In the genomic region with DNA sequence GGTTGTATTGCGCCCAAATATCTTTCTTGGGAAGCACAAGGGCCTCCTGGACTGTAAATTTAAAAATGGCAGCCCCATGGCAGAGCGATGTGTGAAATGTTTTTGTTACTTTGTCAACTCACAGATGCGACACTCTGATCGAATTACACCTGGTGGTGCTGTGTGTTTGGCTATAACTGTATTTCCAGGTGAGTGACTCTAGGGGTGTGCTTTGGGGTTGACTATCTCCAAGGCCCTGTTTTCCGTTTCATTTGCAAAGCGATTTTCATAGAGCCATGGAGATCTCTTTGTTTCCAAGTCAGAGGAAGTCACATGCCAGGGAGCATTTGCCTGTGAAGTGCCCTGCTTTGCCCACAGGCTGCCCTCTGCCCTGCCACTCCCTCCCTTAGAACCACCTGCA, we compare ENCODE assay signal across 17 cellular contexts.
A peak's percentile ranks its signal among the peaks of the same experiment; 100 is the strongest.
DNase-seq lines count a peak whose midpoint lies in the region; ATAC-seq, FAIRE-seq and TF ChIP-seq lines count a peak whose summit lies in the region.
"Had no signal": no experiment of that assay in that cellular context is flagged by ENCODE, and none has a peak within 500 bp of the region (broad histone marks: within the 10 kb centered on the region; RNA-seq: fewer than 3 reads in every experiment).

No MANE protein-coding gene starts in this region.

- no peak overlapping the region for H4K8ac ChIP-seq in IMR-90 (ENCODE audit: low read depth in 2 of 2, low read length in 2 of 2)

- no peaks in the 10 kb centered on the region for H3K79me2 ChIP-seq in GM23338 (replicated peaks; ENCODE audit: insufficient read depth)

- no peak overlapping the region for H2BK15ac ChIP-seq in IMR-90 (ENCODE audit: low read depth, low read length)

- in situ Hi-C loops in IMR-90 (cut with MboI; ENCODE audit: low sequenced_read_pairs) = loop anchor here (10.0 to 25.0 kb wide), 2 partner anchors 944 to 1231 kb away; no protein-coding TSS in a partner anchor

- peaks cover 6% of the 10 kb centered on the region; the same call in 1 of the 2 replicates for H3K4me1 ChIP-seq in GM23338 (ENCODE audit: insufficient read depth)
- no peaks in the 10 kb centered on the region for H3K4me1 ChIP-seq in IMR-90 (ENCODE audit: control insufficient read depth, insufficient read depth, low read length)
- peaks cover 2 to 11% of the 10 kb centered on the region in 2 donors for H3K4me1 ChIP-seq in kidney (ENCODE audit: control insufficient read depth in 1 of 2, insufficient read depth in 1 of 2, low read depth in 1 of 2, low read length in 2 of 2)
- H3K4me1 ChIP-seq in prostate gland (replicated peaks) = peaks cover 4% of the 10 kb centered on the region

- H3K9me1 ChIP-seq in IMR-90 (ENCODE audit: insufficient read depth, low read length) = no peaks in the 10 kb centered on the region

- intact Hi-C loops in IMR-90 (cut with micrococcal nuclease) (no loop called here), kidney (cut with DNase I) (no loop called here), prostate gland (cut with DNase I) (no loop called here)

- H3K9me2 ChIP-seq in GM23338 (ENCODE audit: insufficient read depth) = no peaks in the 10 kb centered on the region

- dilution Hi-C loops in IMR-90 (cut with HindIII; ENCODE audit: low sequenced_read_pairs, unreplicated experiment) = no loop called here

- POLR2A ChIA-PET in IMR-90 (lab: Charles Lee; ENCODE audit: unreplicated experiment) = no interaction called here
- POLR2A ChIA-PET in WTC11 (lab: Charles Lee) = no interaction called here

- H3K9me3 Mint-ChIP-seq in GM23338 (no peaks in the 10 kb centered on the region), WTC11 (no peaks in the 10 kb centered on the region)
- H3K9me3 Mint-ChIP-seq: CD4-positive, CD25-positive, alpha-beta regulatory T cell; HFFc6 had no signal

- TF ChIP-seq POLR2A in IMR-90 (IDR thresholded peaks at IDR 0.05; ENCODE audit: low read depth, low read length) (no peak), prostate gland (IDR thresholded peaks at IDR 0.05) (no peak)

- FAIRE-seq in kidney (lab: Jason Lieb, UNC) = no peak
- FAIRE-seq: GM18507 had no signal

- ATAC-seq in GM23338 = peak; percentile 46
- ATAC-seq in IMR-90 (ENCODE audit: low read depth) = no peak
- peak; percentile 41 for ATAC-seq in WTC11
- no peak for ATAC-seq in HG03378 (IDR thresholded peaks at IDR 0.05; ENCODE audit: unreplicated experiment)

- no peaks in the 10 kb centered on the region for H3K27me3 ChIP-seq in GM23338 (ENCODE audit: insufficient read depth)
- peaks cover 58% of the 10 kb centered on the region for H3K27me3 ChIP-seq in IMR-90 (ENCODE audit: control insufficient read depth, insufficient read depth, low read length)
- no peaks in the 10 kb centered on the region for H3K27me3 ChIP-seq in prostate gland (replicated peaks; ENCODE audit: insufficient read depth)

- TF ChIP-seq RAD21 in IMR-90 (IDR thresholded peaks at IDR 0.05; ENCODE audit: low read length) = no peak

- no peak overlapping the region for H4K91ac ChIP-seq in IMR-90 (ENCODE audit: insufficient read depth, low read depth, low read length)

- H3K56ac ChIP-seq in IMR-90 (ENCODE audit: extremely low read depth, insufficient read depth, low read length) = no peak overlapping the region

- H3K27ac ChIP-seq in GM23338 (ENCODE audit: low read depth) (no peak overlapping the region), IMR-90 (ENCODE audit: insufficient read depth, low read length) (no peak overlapping the region), kidney (ENCODE audit: low read depth in 2 of 2, low read length in 2 of 2) (no peak overlapping the region), substantia nigra (ENCODE audit: low read depth, low read length, poor library complexity, severe bottlenecking) (no peak overlapping the region), prostate gland (no peak overlapping the region)
- H3K27ac ChIP-seq: BLaER1 treated with 17β-estradiol and CSF1 and Interleukin-3, amounts not matched to agents 10 nM and 100 nM; GM23248 had no signal

- H2BK5ac ChIP-seq in IMR-90 (ENCODE audit: low read depth, low read length, poor library complexity, severe bottlenecking) = no peak overlapping the region

- H3K4me2 ChIP-seq in GM23338 (no peak overlapping the region), IMR-90 (ENCODE audit: low read depth, low read length) (no peak overlapping the region)
- H3K4me2 ChIP-seq: BLaER1 treated with 17β-estradiol and CSF1 and Interleukin-3, amounts not matched to agents 10 nM and 100 nM had no signal

- peak overlapping the region; percentile 16; the same call in 1 of the 2 replicates for H2AFZ ChIP-seq in GM23338
- no peak overlapping the region for H2AFZ ChIP-seq in IMR-90 (replicated peaks; ENCODE audit: low read length, poor library complexity)
- H2AFZ ChIP-seq: GM23248 had no signal

- no peak overlapping the region for H2BK20ac ChIP-seq in IMR-90 (ENCODE audit: low read depth, low read length)

- DNase-seq in GM23338 (ENCODE audit: low spot score) (peak; percentile 39), IMR-90 (no peak), WTC11 (ENCODE audit: low spot score) (no peak), kidney (peak; percentile 29), substantia nigra (lab: John Stamatoyannopoulos, UW) (no peak), activated gamma-delta T cell treated with Interleukin-2 at 50 U/mL for 16 hours (no peak), prostate gland (ENCODE audit: low spot score) (no peak)
- DNase-seq: ACHN; Calu3; CD4-positive, CD25-positive, alpha-beta regulatory T cell; DMS 273 treated with DMSO at 0.1 percent for 48 hours; GM23248; HCEC 1CT; HFFc6 had no signal

- H4K5ac ChIP-seq in IMR-90 (ENCODE audit: low read depth, low read length) = no peak overlapping the region

- no peak overlapping the region for H2AK9ac ChIP-seq in IMR-90 (replicated peaks; ENCODE audit: low read depth, low read length, poor library complexity)

- H2AK5ac ChIP-seq in IMR-90 (ENCODE audit: low read depth, low read length) = 0 out of 2 replicates have a peak overlapping the region, but pooled peaks have one; percentile 12

- no peaks in the 10 kb centered on the region for H3K36me3 Mint-ChIP-seq in GM23338 (ENCODE audit: low read depth)
- H3K36me3 Mint-ChIP-seq in WTC11 = no peaks in the 10 kb centered on the region
- H3K36me3 Mint-ChIP-seq: CD4-positive, CD25-positive, alpha-beta regulatory T cell had no signal

- H3K27ac Mint-ChIP-seq in GM23338 (peak overlapping the region; percentile 23; the same call in 1 of the 2 replicates), WTC11 (no peak overlapping the region)
- H3K27ac Mint-ChIP-seq: CD4-positive, CD25-positive, alpha-beta regulatory T cell; HFFc6 had no signal

- H3K27me3 Mint-ChIP-seq in GM23338 (ENCODE audit: insufficient read depth, low read depth, poor library complexity) = peaks cover 2% of the 10 kb centered on the region
- H3K27me3 Mint-ChIP-seq in WTC11 (ENCODE audit: low read depth) = no peaks in the 10 kb centered on the region

- BruUV-seq in IMR-90 (replicated peaks; lab: Mats Ljungman, UMichigan) = no TSS peak

- H4K20me1 ChIP-seq in GM23338 (replicated peaks; ENCODE audit: insufficient read depth) = no peaks in the 10 kb centered on the region
- H4K20me1 ChIP-seq in IMR-90 (ENCODE audit: insufficient read depth, low read length) = no peaks in the 10 kb centered on the region
- H4K20me1 ChIP-seq: BLaER1 treated with 17β-estradiol and CSF1 and Interleukin-3, amounts not matched to agents 10 nM and 100 nM had no signal

- CTCF ChIA-PET in IMR-90 (lab: Yijun Ruan, JAX) (no interaction called here), WTC11 (lab: Charles Lee) (no interaction called here)

- H3K4me1 Mint-ChIP-seq in GM23338 (peaks cover 25% of the 10 kb centered on the region), WTC11 (peaks cover 34% of the 10 kb centered on the region)
- H3K4me1 Mint-ChIP-seq: CD4-positive, CD25-positive, alpha-beta regulatory T cell had no signal

- no peak overlapping the region for H3K18ac ChIP-seq in IMR-90 (ENCODE audit: low read depth, low read length)

- no peak overlapping the region for H2BK120ac ChIP-seq in IMR-90 (ENCODE audit: low read depth, low read length)

- WGBS in IMR-90 (ENCODE audit: extremely low coverage in 2 of 2, insufficient read length in 1 of 2), 2 experiments = 96% methylated on average over 4 of the region's 6 CpGs; no CpG with 5 or more reads in 1 of the 2 experiments
- 93% methylated on average over 6 of the region's 6 CpGs for WGBS in prostate gland

- H3F3A ChIP-seq in GM23338 (replicated peaks; ENCODE audit: low read depth) = no peaks in the 10 kb centered on the region

- peak in 1 of 2 experiments; percentile 28; a peak in 1 of 4 replicates for TF ChIP-seq CTCF in GM23338 (conservative IDR thresholded peaks at IDR 0.05; ENCODE audit: low read depth in 2 of 2)
- TF ChIP-seq CTCF in IMR-90 (conservative IDR thresholded peaks at IDR 0.05; ENCODE audit: low read depth, low read length) = no peak
- TF ChIP-seq CTCF in WTC11 (IDR thresholded peaks at IDR 0.05) = no peak
- TF ChIP-seq CTCF in kidney (IDR thresholded peaks at IDR 0.05; ENCODE audit: borderline replicate concordance, extremely low read depth, insufficient read depth) = no peak
- no peak for TF ChIP-seq CTCF in prostate gland (IDR thresholded peaks at IDR 0.05)

- H3K79me1 ChIP-seq in IMR-90 (ENCODE audit: low read depth in 1 of 2, low read length in 2 of 2) = no peaks in the 10 kb centered on the region

- H3K4me3 ChIP-seq in GM23338 (no peak overlapping the region), IMR-90 (ENCODE audit: insufficient read depth, low read depth, low read length) (no peak overlapping the region), kidney (ENCODE audit: low read length in 2 of 2) (no peak overlapping the region), prostate gland (no peak overlapping the region)
- H3K4me3 ChIP-seq: BLaER1 treated with 17β-estradiol and CSF1 and Interleukin-3, amounts not matched to agents 10 nM and 100 nM; GM23248 had no signal

- no peak overlapping the region for H3K14ac ChIP-seq in IMR-90 (replicated peaks; ENCODE audit: low read depth, low read length)

- no peak overlapping the region for H3K4ac ChIP-seq in IMR-90 (ENCODE audit: low read depth, low read length)

- H3K36me3 ChIP-seq in GM23338 (ENCODE audit: insufficient read depth) (no peaks in the 10 kb centered on the region), IMR-90 (ENCODE audit: control insufficient read depth, insufficient read depth, low read length) (no peaks in the 10 kb centered on the region), kidney (ENCODE audit: control insufficient read depth in 1 of 2, insufficient read depth in 2 of 2, low read length in 2 of 2) (no peaks in the 10 kb centered on the region), prostate gland (no peaks in the 10 kb centered on the region)
- H3K36me3 ChIP-seq: BLaER1 treated with 17β-estradiol and CSF1 and Interleukin-3, amounts not matched to agents 10 nM and 100 nM had no signal

- no peaks in the 10 kb centered on the region for H3K9me3 ChIP-seq in IMR-90 (ENCODE audit: control insufficient read depth, insufficient read depth, low read length)
- H3K9me3 ChIP-seq in kidney (ENCODE audit: control insufficient read depth in 1 of 2, low read length in 2 of 2) = no peaks in the 10 kb centered on the region
- no peaks in the 10 kb centered on the region for H3K9me3 ChIP-seq in prostate gland
- H3K9me3 ChIP-seq: BLaER1 treated with 17β-estradiol and CSF1 and Interleukin-3, amounts not matched to agents 10 nM and 100 nM had no signal

- H3K9ac ChIP-seq in IMR-90 (ENCODE audit: low read depth, low read length) (no peak overlapping the region), kidney (ENCODE audit: low read length in 2 of 2) (no peak overlapping the region)
- H3K9ac ChIP-seq: BLaER1 treated with 17β-estradiol and CSF1 and Interleukin-3, amounts not matched to agents 10 nM and 100 nM; GM23248 had no signal

- H3K23ac ChIP-seq in IMR-90 (ENCODE audit: low read depth, low read length) = no peak overlapping the region

- H3K4me3 Mint-ChIP-seq in GM23338 = no peak overlapping the region
- H3K4me3 Mint-ChIP-seq in WTC11 = no peak overlapping the region
- H3K4me3 Mint-ChIP-seq: CD4-positive, CD25-positive, alpha-beta regulatory T cell; HFFc6 had no signal

Comparison
In these comparisons a context has a peak if more than half of its experiments do, and no peak if none do; other contexts are left out.
1. ATAC-seq: peak in GM23338 (single experiment) and WTC11 (single experiment); none in IMR-90 (single experiment) and HG03378 (single experiment).
2. DNase-seq: peak in GM23338 (single experiment) and kidney (single experiment); none in IMR-90 (single experiment), WTC11 (single experiment), substantia nigra (0 of 49), activated gamma-delta T cell treated with Interleukin-2 at 50 U/mL for 16 hours (single experiment) and prostate gland (single experiment).